In the genomic region with DNA sequence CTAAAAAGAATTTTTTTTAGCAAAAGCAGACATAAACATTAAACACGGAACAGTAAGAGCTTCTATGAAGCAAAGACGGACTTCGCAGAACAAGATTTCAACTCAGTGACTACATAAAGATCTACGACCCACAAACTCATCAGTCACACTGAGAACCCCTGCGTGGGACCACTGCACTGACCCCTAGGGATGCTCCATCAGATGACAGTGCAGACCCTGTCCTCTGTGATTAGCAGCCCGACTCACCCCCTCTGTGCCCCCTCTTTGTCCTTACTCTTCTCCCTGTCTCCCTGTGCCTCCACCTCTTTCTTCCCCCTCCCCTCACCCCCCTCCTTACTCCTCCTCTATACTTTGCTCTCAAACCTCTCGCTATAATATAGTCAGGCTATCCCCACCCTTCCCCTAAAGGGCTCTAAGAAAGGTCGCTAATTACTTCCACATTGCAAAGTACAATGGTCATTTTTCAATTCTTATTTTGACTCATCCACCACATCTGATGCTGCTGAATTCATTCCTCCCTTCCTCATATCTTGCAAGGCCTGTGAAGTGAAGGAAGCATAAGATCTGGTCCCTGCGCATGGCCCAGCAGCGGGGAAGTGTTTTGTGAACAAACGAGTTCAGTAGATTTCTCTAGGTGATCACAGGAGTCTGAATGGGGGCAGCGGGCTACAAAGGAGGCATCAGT, we compare ENCODE assay signal across 14 cellular contexts.
A peak's percentile ranks its signal among the peaks of the same experiment; 100 is the strongest.
DNase-seq lines count a peak whose midpoint lies in the region; ATAC-seq, FAIRE-seq and TF ChIP-seq lines count a peak whose summit lies in the region.
"Had no signal": no experiment of that assay in that cellular context is flagged by ENCODE, and none has a peak within 500 bp of the region (broad histone marks: within the 10 kb centered on the region; RNA-seq: fewer than 3 reads in every experiment).

No MANE protein-coding gene starts in this region.

- H3K27ac ChIP-seq in A549 (no peak overlapping the region), IMR-90 (ENCODE audit: insufficient read depth, low read length) (no peak overlapping the region), astrocyte (ENCODE audit: low read depth, low read length) (peak overlapping the region; percentile 85), hepatocyte (peak overlapping the region; percentile 70), lower lobe of right lung (no peak overlapping the region)
- H3K27ac ChIP-seq: ascending aorta, tibial artery had no signal

- H3K9ac ChIP-seq in IMR-90 (ENCODE audit: low read depth, low read length) (no peak overlapping the region), astrocyte (ENCODE audit: low read length) (peak overlapping the region; percentile 67)

- peaks cover 36% of the 10 kb centered on the region for H3K4me1 ChIP-seq in A549
- H3K4me1 ChIP-seq in IMR-90 (ENCODE audit: control insufficient read depth, insufficient read depth, low read length), result peaks cover 15% of the 10 kb centered on the region
- peaks cover 22% of the 10 kb centered on the region for H3K4me1 ChIP-seq in astrocyte (ENCODE audit: insufficient read depth, low read length)
- H3K4me1 ChIP-seq in hepatocyte (ENCODE audit: insufficient read depth), result peaks cover 25% of the 10 kb centered on the region
- peaks cover 6% of the 10 kb centered on the region for H3K4me1 ChIP-seq in lower lobe of right lung
- H3K4me1 ChIP-seq: ascending aorta had no signal

- dilution Hi-C loops in IMR-90 (cut with HindIII; ENCODE audit: low sequenced_read_pairs, unreplicated experiment), result no loop called here

- peaks cover 16% of the 10 kb centered on the region for H3K9me1 ChIP-seq in IMR-90 (ENCODE audit: insufficient read depth, low read length)

- TF ChIP-seq RAD21 in A549 (conservative IDR thresholded peaks at IDR 0.05 in 1 of 2, IDR thresholded peaks at IDR 0.05 in 1 of 2), result no peak
- TF ChIP-seq RAD21 in IMR-90 (IDR thresholded peaks at IDR 0.05; ENCODE audit: low read length), result no peak

- H2BK20ac ChIP-seq in IMR-90 (ENCODE audit: low read depth, low read length), result peak overlapping the region; percentile 48

- peak overlapping the region in 1 of 2 experiments; percentile 53; a peak in 1 of 4 replicates for H4K8ac ChIP-seq in IMR-90 (ENCODE audit: low read depth in 2 of 2, low read length in 2 of 2)

- no peaks in the 10 kb centered on the region for H3K9me2 ChIP-seq in hepatocyte (replicated peaks; ENCODE audit: insufficient read depth)

- H2AFZ ChIP-seq in IMR-90 (replicated peaks; ENCODE audit: low read length, poor library complexity) (peak overlapping the region; percentile 36), astrocyte (ENCODE audit: low read depth, low read length) (peak overlapping the region; percentile 44), hepatocyte (no peak overlapping the region)

- peak overlapping the region; percentile 59; the same call in 1 of the 3 replicates for H2BK15ac ChIP-seq in IMR-90 (ENCODE audit: low read depth, low read length)

- H3K9me3 Mint-ChIP-seq in astrocyte (ENCODE audit: unreplicated experiment), result peaks cover 2% of the 10 kb centered on the region

- peak overlapping the region; percentile 55 for H2BK5ac ChIP-seq in IMR-90 (ENCODE audit: low read depth, low read length, poor library complexity, severe bottlenecking)

- TF ChIP-seq POLR2A in A549 (IDR thresholded peaks at IDR 0.05; ENCODE audit: low read length) (no peak), IMR-90 (IDR thresholded peaks at IDR 0.05; ENCODE audit: low read depth, low read length) (no peak)

- peak overlapping the region; percentile 37 for H3K18ac ChIP-seq in IMR-90 (ENCODE audit: low read depth, low read length)

- no peaks in the 10 kb centered on the region for H3K27me3 ChIP-seq in IMR-90 (ENCODE audit: control insufficient read depth, insufficient read depth, low read length)
- H3K27me3 ChIP-seq in astrocyte (ENCODE audit: insufficient read depth, low read length), result no peaks in the 10 kb centered on the region
- no peaks in the 10 kb centered on the region for H3K27me3 ChIP-seq in hepatocyte
- no peaks in the 10 kb centered on the region for H3K27me3 ChIP-seq in lower lobe of right lung (ENCODE audit: low read depth)
- H3K27me3 ChIP-seq: ascending aorta, tibial artery had no signal

- H4K20me1 ChIP-seq in IMR-90 (ENCODE audit: insufficient read depth, low read length) (peaks cover 7% of the 10 kb centered on the region; the same call in 1 of the 2 replicates), astrocyte (ENCODE audit: insufficient read depth, low read length) (no peaks in the 10 kb centered on the region), hepatocyte (ENCODE audit: insufficient read depth, poor library complexity, severe bottlenecking) (no peaks in the 10 kb centered on the region)

- peak overlapping the region; percentile 51; the same call in 1 of the 2 replicates for H2BK120ac ChIP-seq in IMR-90 (ENCODE audit: low read depth, low read length)

- peak overlapping the region; percentile 81; the same call in 1 of the 2 replicates for H2AK5ac ChIP-seq in IMR-90 (ENCODE audit: low read depth, low read length)

- H3K4me1 Mint-ChIP-seq in astrocyte (ENCODE audit: low read depth, unreplicated experiment), result peaks cover 8% of the 10 kb centered on the region

- no peaks in the 10 kb centered on the region for H3K27me3 Mint-ChIP-seq in astrocyte (ENCODE audit: low read depth, unreplicated experiment)

- H2AK9ac ChIP-seq in IMR-90 (replicated peaks; ENCODE audit: low read depth, low read length, poor library complexity), result peak overlapping the region; percentile 63

- peak overlapping the region; percentile 34; the same call in 2 of the 3 replicates for H3K4me2 ChIP-seq in A549
- H3K4me2 ChIP-seq in IMR-90 (ENCODE audit: low read depth, low read length), result no peak overlapping the region
- H3K4me2 ChIP-seq in astrocyte (ENCODE audit: low read length), result peak overlapping the region; percentile 77
- no peak overlapping the region for H3K4me2 ChIP-seq in hepatocyte

- DNase-seq in A549 (ENCODE audit: low read depth in 1 of 2, low spot score in 1 of 2) (peak in 1 of 2 experiments; percentile 4), IMR-90 (peak; percentile 83), astrocyte (ENCODE audit: low read depth) (peak; percentile 82), hepatocyte (ENCODE audit: low spot score) (no peak), lower lobe of right lung (no peak), LoVo (ENCODE audit: low spot score) (no peak)
- DNase-seq in central memory CD4-positive, alpha-beta T cell, result no peak
- DNase-seq: activated CD4-positive, alpha-beta T cell treated with anti-CD3 and anti-CD28 coated beads, Interleukin-2, amount 50 U/mL, for 4 hours; NCI-H2171; occipital lobe; tibial artery had no signal

- peak overlapping the region; percentile 35 for H3K27ac Mint-ChIP-seq in astrocyte (ENCODE audit: unreplicated experiment)

- no peak overlapping the region; the same call in 1 of the 2 replicates for H4K91ac ChIP-seq in IMR-90 (ENCODE audit: insufficient read depth, low read depth, low read length)

- H3K36me3 Mint-ChIP-seq in astrocyte (ENCODE audit: low read depth, unreplicated experiment), result peaks cover 4% of the 10 kb centered on the region

- H3K9me3 ChIP-seq in A549 (no peaks in the 10 kb centered on the region), IMR-90 (ENCODE audit: control insufficient read depth, insufficient read depth, low read length) (no peaks in the 10 kb centered on the region), astrocyte (ENCODE audit: insufficient read depth, low read depth, low read length) (no peaks in the 10 kb centered on the region), hepatocyte (ENCODE audit: low read depth) (no peaks in the 10 kb centered on the region), lower lobe of right lung (no peaks in the 10 kb centered on the region)
- H3K9me3 ChIP-seq: ascending aorta, tibial artery had no signal

- TF ChIP-seq CTCF in A549 (IDR thresholded peaks at IDR 0.05), result no peak
- TF ChIP-seq CTCF in IMR-90 (conservative IDR thresholded peaks at IDR 0.05; ENCODE audit: low read depth, low read length), result no peak
- TF ChIP-seq CTCF in astrocyte (IDR thresholded peaks at IDR 0.05; ENCODE audit: insufficient read depth, low read depth, low read length), result no peak
- no peak for TF ChIP-seq CTCF in hepatocyte (IDR thresholded peaks at IDR 0.05; ENCODE audit: poor library complexity)
- TF ChIP-seq CTCF in lower lobe of right lung (IDR thresholded peaks at IDR 0.05), result no peak

- H3K14ac ChIP-seq in IMR-90 (replicated peaks; ENCODE audit: low read depth, low read length), result peak overlapping the region; percentile 85

- peaks cover 8 to 40% of the 10 kb centered on the region in 2 experiments for H3K79me1 ChIP-seq in IMR-90 (ENCODE audit: low read depth in 1 of 2, low read length in 2 of 2)

- H3K4ac ChIP-seq in IMR-90 (ENCODE audit: low read depth, low read length), result peak overlapping the region; percentile 63

- no peak overlapping the region for H4K5ac ChIP-seq in IMR-90 (ENCODE audit: low read depth, low read length)

- ATAC-seq in A549 (peak; percentile 19 to 27; a peak in 2 of 6 replicates), IMR-90 (ENCODE audit: low read depth) (peak; percentile 60), lower lobe of right lung (no peak), GM21786 (IDR thresholded peaks at IDR 0.05; ENCODE audit: unreplicated experiment) (no peak)

- in situ Hi-C loops in IMR-90 (cut with MboI; ENCODE audit: low sequenced_read_pairs), result no loop called here

- H3K79me2 ChIP-seq in astrocyte (ENCODE audit: insufficient read depth, low read length), result no peaks in the 10 kb centered on the region
- H3K79me2 ChIP-seq in hepatocyte, result no peaks in the 10 kb centered on the region

- intact Hi-C loops in IMR-90 (cut with micrococcal nuclease) (no loop called here), lower lobe of right lung (cut with DNase I) (no loop called here)

- H3K56ac ChIP-seq in IMR-90 (ENCODE audit: extremely low read depth, insufficient read depth, low read length), result 0 out of 2 replicates have a peak overlapping the region, but pooled peaks have one; percentile 34

- TF ChIP-seq EP300 in A549 (IDR thresholded peaks at IDR 0.05), result no peak

- no peak for FAIRE-seq in A549 (lab: Jason Lieb, UNC)
- FAIRE-seq in astrocyte (lab: Jason Lieb, UNC), result peak; percentile 43
- FAIRE-seq: A204.1 had no signal

- H3K4me3 Mint-ChIP-seq in astrocyte (ENCODE audit: unreplicated experiment), result no peak overlapping the region

- CTCF ChIA-PET in A549 (lab: Yijun Ruan, JAX) (no interaction called here), IMR-90 (lab: Yijun Ruan, JAX) (no interaction called here)

- no peak overlapping the region for H3K4me3 ChIP-seq in A549
- no peak overlapping the region for H3K4me3 ChIP-seq in IMR-90 (ENCODE audit: insufficient read depth, low read depth, low read length)
- peak overlapping the region; percentile 4 for H3K4me3 ChIP-seq in astrocyte (ENCODE audit: insufficient read depth, low read depth, low read length)
- no peak overlapping the region for H3K4me3 ChIP-seq in hepatocyte
- no peak overlapping the region for H3K4me3 ChIP-seq in lower lobe of right lung
- H3K4me3 ChIP-seq: ascending aorta, tibial artery had no signal

- H3K23ac ChIP-seq in IMR-90 (ENCODE audit: low read depth, low read length), result 0 out of 2 replicates have a peak overlapping the region, but pooled peaks have one; percentile 28

- POLR2A ChIA-PET in A549 (lab: Yijun Ruan, JAX) (no interaction called here), IMR-90 (lab: Charles Lee; ENCODE audit: unreplicated experiment) (no interaction called here)

- no TSS peak for BruUV-seq in IMR-90 (replicated peaks; lab: Mats Ljungman, UMichigan)

- 85% methylated on average over 10 of the region's 12 CpGs for WGBS in A549 (ENCODE audit: missing lambda C conversion rate)
- WGBS in IMR-90 (ENCODE audit: extremely low coverage in 2 of 2, insufficient read length in 1 of 2), 2 experiments, result 81% methylated on average over 7 of the region's 12 CpGs; no CpG with 5 or more reads in 1 of the 2 experiments
- 87% methylated on average over 12 of the region's 12 CpGs for WGBS in hepatocyte (ENCODE audit: low lambda C conversion rate, missing lambda C conversion rate)

- peaks cover 3% of the 10 kb centered on the region for H3K36me3 ChIP-seq in IMR-90 (ENCODE audit: control insufficient read depth, insufficient read depth, low read length)
- H3K36me3 ChIP-seq in astrocyte (ENCODE audit: insufficient read depth, low read length), result no peaks in the 10 kb centered on the region
- no peaks in the 10 kb centered on the region for H3K36me3 ChIP-seq in hepatocyte (replicated peaks; ENCODE audit: insufficient read depth, low read depth)
- H3K36me3 ChIP-seq in lower lobe of right lung, result peaks cover 13% of the 10 kb centered on the region

Comparison
In these comparisons a context has a peak if more than half of its experiments do, and no peak if none do; other contexts are left out.
1. ATAC-seq: peak in A549 (2 of 2) and IMR-90 (single experiment); none in lower lobe of right lung (0 of 2) and GM21786 (single experiment).
2. DNase-seq: peak in IMR-90 (single experiment) and astrocyte (single experiment); none in hepatocyte (single experiment), lower lobe of right lung (single experiment), LoVo (single experiment) and central memory CD4-positive, alpha-beta T cell (single experiment).
3. H3K27ac ChIP-seq: peak in astrocyte (single experiment) and hepatocyte (single experiment); none in A549 (0 of 2), IMR-90 (single experiment) and lower lobe of right lung (single experiment).
4. H3K4me2 ChIP-seq: peak in A549 (single experiment) and astrocyte (single experiment); none in IMR-90 (single experiment) and hepatocyte (single experiment).